ENCODE assay signal across 1 cellular context in the genomic region with DNA sequence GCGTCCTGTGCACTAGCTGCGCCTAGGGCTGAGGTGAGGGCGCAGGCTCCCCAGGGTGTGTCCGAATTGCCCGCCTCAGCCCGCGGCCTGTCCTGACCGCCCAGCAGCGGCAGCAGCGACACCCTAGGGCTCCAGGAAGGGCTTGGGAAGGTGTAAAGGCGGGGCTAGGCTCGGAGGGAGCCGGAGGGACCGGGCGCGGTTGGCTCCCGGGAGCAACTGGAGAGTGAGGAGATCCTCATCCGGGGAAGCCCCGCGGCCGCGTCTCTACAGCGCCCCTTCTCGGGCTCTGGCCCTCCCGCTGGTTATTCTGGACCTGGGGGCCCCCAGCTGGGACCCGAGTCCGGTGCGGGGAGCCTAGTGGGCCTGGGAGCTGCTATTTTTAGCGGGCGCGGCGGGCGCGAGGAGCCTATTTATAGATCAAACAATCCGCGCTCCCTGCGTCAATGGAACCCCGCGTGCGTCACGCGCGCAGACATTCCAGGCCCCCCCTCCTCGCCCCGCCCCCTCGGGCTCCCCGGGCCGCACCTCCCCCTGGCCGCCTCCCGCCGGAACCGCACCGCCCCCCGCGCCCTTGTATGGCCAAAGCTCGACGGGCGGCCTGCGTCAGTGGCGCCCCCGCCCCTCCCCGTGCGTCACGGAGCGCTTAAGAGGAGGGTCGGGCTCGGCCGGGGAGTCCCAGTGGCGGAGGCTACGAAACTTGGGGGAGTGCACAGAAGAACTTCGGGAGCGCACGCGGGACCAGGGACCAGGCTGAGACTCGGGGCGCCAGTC.
TF ChIP-seq lines count a peak whose summit lies in the region.

Gene NR4A1, plus strand, starts transcription at position 672 of the 771 bp plus-strand sequence. CDS start 2,887 bp downstream, outside the sequence.

TF ChIP-seq in GM12878, 131 proteins besides CTCF, POLR2A, EP300 and RAD21 (continued from another document):
- TF ChIP-seq, protein P1, sequence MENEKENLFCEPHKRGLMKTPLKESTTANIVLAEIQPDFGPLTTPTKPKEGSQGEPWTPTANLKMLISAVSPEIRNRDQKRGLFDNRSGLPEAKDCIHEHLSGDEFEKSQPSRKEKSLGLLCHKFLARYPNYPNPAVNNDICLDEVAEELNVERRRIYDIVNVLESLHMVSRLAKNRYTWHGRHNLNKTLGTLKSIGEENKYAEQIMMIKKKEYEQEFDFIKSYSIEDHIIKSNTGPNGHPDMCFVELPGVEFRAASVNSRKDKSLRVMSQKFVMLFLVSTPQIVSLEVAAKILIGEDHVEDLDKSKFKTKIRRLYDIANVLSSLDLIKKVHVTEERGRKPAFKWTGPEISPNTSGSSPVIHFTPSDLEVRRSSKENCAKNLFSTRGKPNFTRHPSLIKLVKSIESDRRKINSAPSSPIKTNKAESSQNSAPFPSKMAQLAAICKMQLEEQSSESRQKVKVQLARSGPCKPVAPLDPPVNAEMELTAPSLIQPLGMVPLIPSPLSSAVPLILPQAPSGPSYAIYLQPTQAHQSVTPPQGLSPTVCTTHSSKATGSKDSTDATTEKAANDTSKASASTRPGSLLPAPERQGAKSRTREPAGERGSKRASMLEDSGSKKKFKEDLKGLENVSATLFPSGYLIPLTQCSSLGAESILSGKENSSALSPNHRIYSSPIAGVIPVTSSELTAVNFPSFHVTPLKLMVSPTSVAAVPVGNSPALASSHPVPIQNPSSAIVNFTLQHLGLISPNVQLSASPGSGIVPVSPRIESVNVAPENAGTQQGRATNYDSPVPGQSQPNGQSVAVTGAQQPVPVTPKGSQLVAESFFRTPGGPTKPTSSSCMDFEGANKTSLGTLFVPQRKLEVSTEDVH (IDR thresholded peaks at IDR 0.05; ENCODE audit: low read depth, partially characterized antibody) = no peak
- TF ChIP-seq, protein P2, sequence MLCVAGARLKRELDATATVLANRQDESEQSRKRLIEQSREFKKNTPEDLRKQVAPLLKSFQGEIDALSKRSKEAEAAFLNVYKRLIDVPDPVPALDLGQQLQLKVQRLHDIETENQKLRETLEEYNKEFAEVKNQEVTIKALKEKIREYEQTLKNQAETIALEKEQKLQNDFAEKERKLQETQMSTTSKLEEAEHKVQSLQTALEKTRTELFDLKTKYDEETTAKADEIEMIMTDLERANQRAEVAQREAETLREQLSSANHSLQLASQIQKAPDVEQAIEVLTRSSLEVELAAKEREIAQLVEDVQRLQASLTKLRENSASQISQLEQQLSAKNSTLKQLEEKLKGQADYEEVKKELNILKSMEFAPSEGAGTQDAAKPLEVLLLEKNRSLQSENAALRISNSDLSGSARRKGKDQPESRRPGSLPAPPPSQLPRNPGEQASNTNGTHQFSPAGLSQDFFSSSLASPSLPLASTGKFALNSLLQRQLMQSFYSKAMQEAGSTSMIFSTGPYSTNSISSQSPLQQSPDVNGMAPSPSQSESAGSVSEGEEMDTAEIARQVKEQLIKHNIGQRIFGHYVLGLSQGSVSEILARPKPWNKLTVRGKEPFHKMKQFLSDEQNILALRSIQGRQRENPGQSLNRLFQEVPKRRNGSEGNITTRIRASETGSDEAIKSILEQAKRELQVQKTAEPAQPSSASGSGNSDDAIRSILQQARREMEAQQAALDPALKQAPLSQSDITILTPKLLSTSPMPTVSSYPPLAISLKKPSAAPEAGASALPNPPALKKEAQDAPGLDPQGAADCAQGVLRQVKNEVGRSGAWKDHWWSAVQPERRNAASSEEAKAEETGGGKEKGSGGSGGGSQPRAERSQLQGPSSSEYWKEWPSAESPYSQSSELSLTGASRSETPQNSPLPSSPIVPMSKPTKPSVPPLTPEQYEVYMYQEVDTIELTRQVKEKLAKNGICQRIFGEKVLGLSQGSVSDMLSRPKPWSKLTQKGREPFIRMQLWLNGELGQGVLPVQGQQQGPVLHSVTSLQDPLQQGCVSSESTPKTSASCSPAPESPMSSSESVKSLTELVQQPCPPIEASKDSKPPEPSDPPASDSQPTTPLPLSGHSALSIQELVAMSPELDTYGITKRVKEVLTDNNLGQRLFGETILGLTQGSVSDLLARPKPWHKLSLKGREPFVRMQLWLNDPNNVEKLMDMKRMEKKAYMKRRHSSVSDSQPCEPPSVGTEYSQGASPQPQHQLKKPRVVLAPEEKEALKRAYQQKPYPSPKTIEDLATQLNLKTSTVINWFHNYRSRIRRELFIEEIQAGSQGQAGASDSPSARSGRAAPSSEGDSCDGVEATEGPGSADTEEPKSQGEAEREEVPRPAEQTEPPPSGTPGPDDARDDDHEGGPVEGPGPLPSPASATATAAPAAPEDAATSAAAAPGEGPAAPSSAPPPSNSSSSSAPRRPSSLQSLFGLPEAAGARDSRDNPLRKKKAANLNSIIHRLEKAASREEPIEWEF (IDR thresholded peaks at IDR 0.05; ENCODE audit: insufficient replicate concordance, low read depth, low read length) = no peak
- TF ChIP-seq STAT1 (conservative IDR thresholded peaks at IDR 0.05) = peak; percentile 89; the same call in 1 of the 2 replicates
- peak; percentile 92 for TF ChIP-seq DPF2 (IDR thresholded peaks at IDR 0.05)
- TF ChIP-seq CHD2 (IDR thresholded peaks at IDR 0.05; ENCODE audit: borderline replicate concordance, low read depth, low read length) = peak; percentile 69
- TF ChIP-seq, protein P3, sequence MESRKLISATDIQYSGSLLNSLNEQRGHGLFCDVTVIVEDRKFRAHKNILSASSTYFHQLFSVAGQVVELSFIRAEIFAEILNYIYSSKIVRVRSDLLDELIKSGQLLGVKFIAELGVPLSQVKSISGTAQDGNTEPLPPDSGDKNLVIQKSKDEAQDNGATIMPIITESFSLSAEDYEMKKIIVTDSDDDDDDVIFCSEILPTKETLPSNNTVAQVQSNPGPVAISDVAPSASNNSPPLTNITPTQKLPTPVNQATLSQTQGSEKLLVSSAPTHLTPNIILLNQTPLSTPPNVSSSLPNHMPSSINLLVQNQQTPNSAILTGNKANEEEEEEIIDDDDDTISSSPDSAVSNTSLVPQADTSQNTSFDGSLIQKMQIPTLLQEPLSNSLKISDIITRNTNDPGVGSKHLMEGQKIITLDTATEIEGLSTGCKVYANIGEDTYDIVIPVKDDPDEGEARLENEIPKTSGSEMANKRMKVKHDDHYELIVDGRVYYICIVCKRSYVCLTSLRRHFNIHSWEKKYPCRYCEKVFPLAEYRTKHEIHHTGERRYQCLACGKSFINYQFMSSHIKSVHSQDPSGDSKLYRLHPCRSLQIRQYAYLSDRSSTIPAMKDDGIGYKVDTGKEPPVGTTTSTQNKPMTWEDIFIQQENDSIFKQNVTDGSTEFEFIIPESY (IDR thresholded peaks at IDR 0.05) = peak; percentile 83
- TF ChIP-seq ZBTB4 (CRISPR knock-in tag; IDR thresholded peaks at IDR 0.05) = no peak
- peak; percentile 59; the same call in 1 of the 2 replicates for TF ChIP-seq CREM (IDR thresholded peaks at IDR 0.05; ENCODE audit: low read depth)
- peak; percentile 78 for TF ChIP-seq PAX5 (IDR thresholded peaks at IDR 0.05; ENCODE audit: borderline replicate concordance, low read depth, low read length)
- TF ChIP-seq SRF (IDR thresholded peaks at IDR 0.05; ENCODE audit: low read depth in 2 of 2, low read length in 2 of 2) = peak; percentile 99
- 0 out of 2 replicates have a peak, but pooled peaks have one; percentile 53 for TF ChIP-seq TCF3 (IDR thresholded peaks at IDR 0.05; ENCODE audit: borderline replicate concordance, insufficient read depth, low read depth, low read length)
- TF ChIP-seq, protein P4, sequence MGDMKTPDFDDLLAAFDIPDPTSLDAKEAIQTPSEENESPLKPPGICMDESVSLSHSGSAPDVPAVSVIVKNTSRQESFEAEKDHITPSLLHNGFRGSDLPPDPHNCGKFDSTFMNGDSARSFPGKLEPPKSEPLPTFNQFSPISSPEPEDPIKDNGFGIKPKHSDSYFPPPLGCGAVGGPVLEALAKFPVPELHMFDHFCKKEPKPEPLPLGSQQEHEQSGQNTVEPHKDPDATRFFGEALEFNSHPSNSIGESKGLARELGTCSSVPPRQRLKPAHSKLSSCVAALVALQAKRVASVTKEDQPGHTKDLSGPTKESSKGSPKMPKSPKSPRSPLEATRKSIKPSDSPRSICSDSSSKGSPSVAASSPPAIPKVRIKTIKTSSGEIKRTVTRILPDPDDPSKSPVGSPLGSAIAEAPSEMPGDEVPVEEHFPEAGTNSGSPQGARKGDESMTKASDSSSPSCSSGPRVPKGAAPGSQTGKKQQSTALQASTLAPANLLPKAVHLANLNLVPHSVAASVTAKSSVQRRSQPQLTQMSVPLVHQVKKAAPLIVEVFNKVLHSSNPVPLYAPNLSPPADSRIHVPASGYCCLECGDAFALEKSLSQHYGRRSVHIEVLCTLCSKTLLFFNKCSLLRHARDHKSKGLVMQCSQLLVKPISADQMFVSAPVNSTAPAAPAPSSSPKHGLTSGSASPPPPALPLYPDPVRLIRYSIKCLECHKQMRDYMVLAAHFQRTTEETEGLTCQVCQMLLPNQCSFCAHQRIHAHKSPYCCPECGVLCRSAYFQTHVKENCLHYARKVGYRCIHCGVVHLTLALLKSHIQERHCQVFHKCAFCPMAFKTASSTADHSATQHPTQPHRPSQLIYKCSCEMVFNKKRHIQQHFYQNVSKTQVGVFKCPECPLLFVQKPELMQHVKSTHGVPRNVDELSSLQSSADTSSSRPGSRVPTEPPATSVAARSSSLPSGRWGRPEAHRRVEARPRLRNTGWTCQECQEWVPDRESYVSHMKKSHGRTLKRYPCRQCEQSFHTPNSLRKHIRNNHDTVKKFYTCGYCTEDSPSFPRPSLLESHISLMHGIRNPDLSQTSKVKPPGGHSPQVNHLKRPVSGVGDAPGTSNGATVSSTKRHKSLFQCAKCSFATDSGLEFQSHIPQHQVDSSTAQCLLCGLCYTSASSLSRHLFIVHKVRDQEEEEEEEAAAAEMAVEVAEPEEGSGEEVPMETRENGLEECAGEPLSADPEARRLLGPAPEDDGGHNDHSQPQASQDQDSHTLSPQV (IDR thresholded peaks at IDR 0.05) = peak; percentile 93
- TF ChIP-seq SP1 (IDR thresholded peaks at IDR 0.05; ENCODE audit: low read depth, low read length) = peak; percentile 69
- TF ChIP-seq E2F4 (IDR thresholded peaks at IDR 0.05; ENCODE audit: low read depth, low read length) = 0 out of 2 replicates have a peak, but pooled peaks have one; percentile 12
- peak; percentile 56; the same call in 1 of the 2 replicates for TF ChIP-seq NBN (IDR thresholded peaks at IDR 0.05)
- TF ChIP-seq SMARCA5 (IDR thresholded peaks at IDR 0.05) = peak; percentile 82
- TF ChIP-seq IKZF2 (IDR thresholded peaks at IDR 0.05) = peak; percentile 87 to 88
- peak; percentile 27; the same call in 1 of the 2 replicates for TF ChIP-seq MXI1 (IDR thresholded peaks at IDR 0.05; ENCODE audit: low read depth, low read length)
- peak; percentile 24 for TF ChIP-seq RELA (IDR thresholded peaks at IDR 0.05; ENCODE audit: borderline replicate concordance, partially characterized antibody)
- TF ChIP-seq EED (IDR thresholded peaks at IDR 0.05; ENCODE audit: low read depth) = peak; percentile 67; the same call in 1 of the 2 replicates
- 0 out of 2 replicates have a peak, but pooled peaks have one; percentile 55 for TF ChIP-seq BCL11A (IDR thresholded peaks at IDR 0.05; ENCODE audit: low read depth, low read length)
TF ChIP-seq in GM12878: peak in this region for 47.
